Comparison of ENCODE assay signal across 16 cellular contexts in genomic region chr2:228599781-228600180, GRCh38.
"Had no signal": no experiment of that assay in that cellular context is flagged by ENCODE, and none has a peak within 500 bp of the region (broad histone marks: within the 10 kb centered on the region; RNA-seq: fewer than 3 reads in every experiment).

No MANE protein-coding gene starts in this region.

- H3K27me3 Mint-ChIP-seq: brain had no signal

- H3K9me3 Mint-ChIP-seq: activated T-helper 2 cell treated with anti-CD3 and anti-CD28 coated beads, Interferon-gamma antibody, Interleukin-2, Interleukin-4, amounts not matched to agents 10 μg/mL and 5 μg/mL and 100 μg/mL, durations not matched to agents 14 hours and 24 hours and 36 hours; brain; mesothelial cell of epicardium; nephron progenitor cell had no signal

- ATAC-seq: esophagus mucosa had no signal

- H3K4me1 Mint-ChIP-seq: mesothelial cell of epicardium, nephron progenitor cell had no signal

- H3K4me3 Mint-ChIP-seq: brain, mesothelial cell of epicardium, nephron progenitor cell had no signal

- H3K36me3 Mint-ChIP-seq: brain, mesothelial cell of epicardium had no signal

- DNase-seq: activated CD4-positive, alpha-beta T cell treated with anti-CD3 and anti-CD28 coated beads, Interleukin-2, amount 50 U/mL, for 4 hours; activated naive CD4-positive, alpha-beta T cell treated with Interleukin-2 at 50 U/mL for 16 hours; cortex of kidney; hippocampal formation; islet precursor cell; nephron progenitor cell; posterior cingulate gyrus; retina; stimulated activated CD4-positive, alpha-beta T cell treated with anti-CD3 and anti-CD28 coated beads, Interleukin-1b, Interleukin-23, amount 100 ng/mL, for 48 hours; stimulated activated CD8-positive, alpha-beta memory T cell treated with anti-CD3 and anti-CD28 coated beads, Interleukin-4, amount 100 ng/mL, for 48 hours; stimulated activated naive CD4-positive, alpha-beta T cell had no signal

- H3K27ac Mint-ChIP-seq: activated T-helper 2 cell treated with anti-CD3 and anti-CD28 coated beads, Interferon-gamma antibody, Interleukin-2, Interleukin-4, amounts not matched to agents 10 μg/mL and 5 μg/mL and 100 μg/mL, durations not matched to agents 14 hours and 24 hours and 36 hours; brain; mesothelial cell of epicardium; nephron progenitor cell had no signal

- H3K4me3 ChIP-seq: lung had no signal
